17 cellular contexts compared by ENCODE assay signal in the genomic region with DNA sequence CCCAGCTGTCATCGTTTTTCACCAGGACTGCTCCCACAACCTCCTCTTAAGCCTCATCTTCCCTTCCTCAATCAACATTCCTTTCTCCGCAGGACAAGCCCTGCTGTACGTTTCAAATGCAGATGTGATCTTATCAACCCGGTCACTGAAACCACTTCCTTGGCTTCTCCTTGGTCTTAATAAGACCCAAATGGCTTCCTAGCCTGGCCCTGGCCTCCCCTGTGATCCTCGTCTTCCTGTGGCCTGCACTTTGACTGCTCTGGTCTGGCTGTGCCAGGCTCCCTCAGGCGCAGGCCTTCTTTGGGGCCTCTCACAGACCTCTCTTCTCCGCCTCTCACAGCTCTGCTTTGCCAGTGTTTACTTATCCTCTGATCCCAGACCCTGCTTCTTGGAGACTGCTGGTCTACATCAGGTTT. TPM values are rescaled to one million over a fixed set of nuclear protein-coding genes. Genes with fewer than 3 reads are reported as not detected.
A peak's percentile ranks its signal among the peaks of the same experiment; 100 is the strongest.
DNase-seq lines count a peak whose midpoint lies in the region; ATAC-seq, FAIRE-seq and TF ChIP-seq lines count a peak whose summit lies in the region.
"Had no signal": no experiment of that assay in that cellular context is flagged by ENCODE, and none has a peak within 500 bp of the region (broad histone marks: within the 10 kb centered on the region; RNA-seq: fewer than 3 reads in every experiment).

No MANE protein-coding gene starts in this region.

- H3K4me3 ChIP-seq in HepG2 (replicated peaks in 1 of 3; ENCODE audit: insufficient read depth in 1 of 3, low read depth in 2 of 3, low read length in 3 of 3) (peak overlapping the region; percentile 24 to 61 (median 48); a peak in 5 of 6 replicates), right lobe of liver (no peak overlapping the region)
- H3K4me3 ChIP-seq: A549, pancreas had no signal

- peaks cover 6% of the 10 kb centered on the region for H3K36me3 Mint-ChIP-seq in stimulated activated effector memory CD8-positive, alpha-beta T cell treated with anti-CD3 and anti-CD28 coated beads, Interleukin-12 subunit alpha, Interleukin-12 subunit beta, amount 100 ng/mL, for 72 hours
- H3K36me3 Mint-ChIP-seq: immature natural killer cell had no signal

- H3K9me3 ChIP-seq in HepG2 (ENCODE audit: low read length) (no peaks in the 10 kb centered on the region), right lobe of liver (no peaks in the 10 kb centered on the region)
- H3K9me3 ChIP-seq: A549, pancreas had no signal

- in situ Hi-C loops in HepG2 (cut with HindIII; ENCODE audit: extremely low pct_ligation_motif_present, low pct_unique_long_range_greater_than_20kb), result loop anchor here (5.0 to 10.0 kb wide), 2 partner anchors 67 to 170 kb away; no protein-coding TSS in a partner anchor

- TF ChIP-seq CTCF in HepG2 (CRISPR knock-in tag; IDR thresholded peaks at IDR 0.05) (no peak), right lobe of liver (IDR thresholded peaks at IDR 0.05) (no peak)

- no peak overlapping the region for H3K4me3 Mint-ChIP-seq in stimulated activated effector memory CD8-positive, alpha-beta T cell treated with anti-CD3 and anti-CD28 coated beads, Interleukin-12 subunit alpha, Interleukin-12 subunit beta, amount 100 ng/mL, for 72 hours
- H3K4me3 Mint-ChIP-seq: CD4-positive, alpha-beta T cell; immature natural killer cell had no signal

- no peaks in the 10 kb centered on the region for H4K20me1 ChIP-seq in HepG2 (ENCODE audit: insufficient read depth, low read length)

- BruUV-seq in HepG2 (replicated peaks; lab: Mats Ljungman, UMichigan), result no TSS peak

- TF ChIP-seq RAD21 in HepG2 (CRISPR knock-in tag; IDR thresholded peaks at IDR 0.05), result no peak

- TF ChIP-seq POLR2A in HepG2 (IDR thresholded peaks at IDR 0.05; ENCODE audit: insufficient read depth in 1 of 2, low read depth in 2 of 2, low read length in 2 of 2) (0 out of 4 replicates have a peak, but pooled peaks of 1 of the 2 experiments have one; percentile 32), right lobe of liver (IDR thresholded peaks at IDR 0.05) (no peak), erythroblast (IDR thresholded peaks at IDR 0.05; ENCODE audit: low read length) (no peak)

- peak overlapping the region; percentile 55 for H3K9ac ChIP-seq in HepG2 (ENCODE audit: insufficient read depth, low read depth, low read length)

- peak overlapping the region; percentile 17 for H3K27ac ChIP-seq in HepG2 (ENCODE audit: extremely low read length, insufficient read depth, low read length)
- H3K27ac ChIP-seq in right lobe of liver, result no peak overlapping the region
- H3K27ac ChIP-seq: A549, brain microvascular endothelial cell, pancreas had no signal

- H2AFZ ChIP-seq in HepG2 (ENCODE audit: low read length), result peak overlapping the region; percentile 75

- no peaks in the 10 kb centered on the region for H3K9me3 Mint-ChIP-seq in stimulated activated effector memory CD8-positive, alpha-beta T cell treated with anti-CD3 and anti-CD28 coated beads, Interleukin-12 subunit alpha, Interleukin-12 subunit beta, amount 100 ng/mL, for 72 hours
- H3K9me3 Mint-ChIP-seq: immature natural killer cell had no signal

- H3K4me1 ChIP-seq in HepG2 (ENCODE audit: insufficient read depth, low read length), result peaks cover 60% of the 10 kb centered on the region
- no peaks in the 10 kb centered on the region for H3K4me1 ChIP-seq in right lobe of liver
- H3K4me1 ChIP-seq: A549, pancreas had no signal

- H3K79me2 ChIP-seq in HepG2 (ENCODE audit: insufficient read depth, low read length), result no peaks in the 10 kb centered on the region

- ATAC-seq in HepG2 (peak; percentile 65), right lobe of liver (no peak)
- no peak for ATAC-seq in stimulated activated effector memory CD8-positive, alpha-beta T cell treated with anti-CD3 and anti-CD28 coated beads, Interleukin-12 subunit alpha, Interleukin-12 subunit beta, amount 100 ng/mL, for 72 hours
- ATAC-seq: A549, pancreas had no signal

- peak overlapping the region; percentile 87 for H3K4me2 ChIP-seq in HepG2 (ENCODE audit: low read depth, low read length)
- H3K4me2 ChIP-seq: A549 had no signal

- FAIRE-seq in HepG2 (lab: Jason Lieb, UNC), result peak; percentile 78
- FAIRE-seq: A549, pancreas had no signal

- POLR2A ChIA-PET in HepG2 (lab: Yijun Ruan, JAX), result interaction anchor here (1.4 to 2.0 kb wide), 3 partner anchors 9 to 170 kb away, joined by 5 to 8 read pairs (median 7); a partner anchor contains a TSS

- no peak overlapping the region for H3K27ac Mint-ChIP-seq in stimulated activated effector memory CD8-positive, alpha-beta T cell treated with anti-CD3 and anti-CD28 coated beads, Interleukin-12 subunit alpha, Interleukin-12 subunit beta, amount 100 ng/mL, for 72 hours
- H3K27ac Mint-ChIP-seq: CD4-positive, alpha-beta T cell; immature natural killer cell had no signal

- peaks cover 27% of the 10 kb centered on the region for H3K4me1 Mint-ChIP-seq in stimulated activated effector memory CD8-positive, alpha-beta T cell treated with anti-CD3 and anti-CD28 coated beads, Interleukin-12 subunit alpha, Interleukin-12 subunit beta, amount 100 ng/mL, for 72 hours

- WGBS in HepG2 (ENCODE audit: low lambda C conversion rate), result 5% methylated on average over 7 of the region's 7 CpGs
- 41% methylated on average over 5 of the region's 7 CpGs for WGBS in right lobe of liver (ENCODE audit: insufficient coverage, low coverage, low lambda C conversion rate, missing lambda C conversion rate)

- DNase-seq in HepG2 (ENCODE audit: low spot score) (peak; percentile 30), right lobe of liver (no peak), erythroblast (lab: John Stamatoyannopoulos, UW) (peak; percentile 19 to 25), myocyte (ENCODE audit: low read depth) (peak; percentile 12), NCI-H1417 (lab: John Stamatoyannopoulos, UW) (no peak), DMS79 treated with DMSO at 0.1 percent for 48 hours (lab: John Stamatoyannopoulos, UW) (no peak), NCI-H2196 (lab: John Stamatoyannopoulos, UW; ENCODE audit: unreplicated experiment) (no peak)
- no peak for DNase-seq in stimulated activated effector memory CD8-positive, alpha-beta T cell treated with anti-CD3 and anti-CD28 coated beads, Interleukin-12 subunit alpha, Interleukin-12 subunit beta, amount 100 ng/mL, for 72 hours (ENCODE audit: low spot score in 2 of 2)
- DNase-seq: activated gamma-delta T cell; brain microvascular endothelial cell; CD4-positive, alpha-beta T cell; HCEC 1CT; immature natural killer cell; NCI-H510A; pancreas; stimulated activated CD4-positive, alpha-beta T cell treated with anti-CD3 and anti-CD28 coated beads, Interleukin-12 subunit alpha, Interleukin-12 subunit beta, amount 100 ng/mL, for 4 hours had no signal

- no peaks in the 10 kb centered on the region for H3K36me3 ChIP-seq in HepG2 (replicated peaks in 1 of 2; ENCODE audit: control insufficient read depth in 1 of 2, insufficient read depth in 2 of 2, low read length in 2 of 2)
- H3K36me3 ChIP-seq in right lobe of liver, result no peaks in the 10 kb centered on the region
- H3K36me3 ChIP-seq: brain microvascular endothelial cell, pancreas had no signal

- intact Hi-C loops in HepG2 (cut with micrococcal nuclease; ENCODE audit: unreplicated experiment), result loop anchor here (2.0 kb wide), 2 partner anchors 116 to 170 kb away; a partner anchor contains a TSS
- intact Hi-C loops in right lobe of liver (cut with DNase I), result no loop called here

- no peaks in the 10 kb centered on the region for H3K27me3 ChIP-seq in HepG2 (ENCODE audit: control insufficient read depth in 1 of 2, insufficient read depth in 2 of 2, low read length in 2 of 2)
- H3K27me3 ChIP-seq in right lobe of liver, result no peaks in the 10 kb centered on the region
- H3K27me3 ChIP-seq: brain microvascular endothelial cell, pancreas had no signal

- CTCF ChIA-PET in HepG2 (lab: Yijun Ruan, JAX; ENCODE audit: low intra/inter-chr PET ratio, low total read pairs), result no interaction called here

- TF ChIP-seq EP300 in HepG2 (IDR thresholded peaks at IDR 0.05; ENCODE audit: low read depth in 2 of 2, low read length in 2 of 2), result no peak
- TF ChIP-seq EP300 in HepG2 (CRISPR knock-in tag; IDR thresholded peaks at IDR 0.05; ENCODE audit: borderline replicate concordance), result no peak

RNA-seq across cellular contexts. Expression of a gene that starts 4.7 kb away (rescaled TPM):
- total RNA-seq in HepG2 (2016; rRNA removed; fragmentation: Illumina TruSeq; extraction: Trizol) (25.5 and 28.6 TPM in 2 replicates), right lobe of liver (1 to 10 TPM; 4.4 to 9.9 (median 7.7) TPM), myocyte (9.8 and 10.0 TPM in 2 replicates)
- total RNA-seq in HepG2 (2016; cell fraction: cytosol; rRNA removed; fragmentation: Illumina TruSeq; extraction: Trizol; ENCODE audit: low read depth), result 2.3 TPM in 2 replicates
- 23.8 and 24.2 TPM in 2 replicates for total RNA-seq in HepG2 (2016; cell fraction: insoluble cytoplasmic fraction; rRNA removed; fragmentation: Illumina TruSeq; extraction: Trizol)
- 11.9 and 13.0 TPM in 2 replicates for total RNA-seq in HepG2 (2016; cell fraction: membrane; rRNA removed; fragmentation: Illumina TruSeq; extraction: Trizol)
- total RNA-seq in HepG2 (2016; cell fraction: nucleus; rRNA removed; fragmentation: Illumina TruSeq; extraction: Trizol), result 17.1 and 18.2 TPM in 2 replicates
- polyA plus RNA-seq in HepG2 (2011; rRNA removed), result 9.9 and 10.8 TPM in 2 replicates
- 8.0 and 8.3 TPM in 2 replicates for polyA plus RNA-seq in HepG2 (2011; cell fraction: cytosol; rRNA removed)
- polyA plus RNA-seq in HepG2 (2011; cell fraction: nucleus; rRNA removed), result 12.3 and 13.9 TPM in 2 replicates
- polyA plus RNA-seq in HepG2 (2012), result 15.1 and 15.4 TPM in 2 replicates
- 0.66 and 0.67 TPM in 2 replicates for polyA plus RNA-seq in HepG2 (2016; cell fraction: cytosol; fragmentation: Illumina TruSeq; extraction: Trizol; ENCODE audit: low read depth)
- 17.6 and 18.3 TPM in 2 replicates for polyA plus RNA-seq in HepG2 (2016; cell fraction: insoluble cytoplasmic fraction; fragmentation: Illumina TruSeq; extraction: Trizol; ENCODE audit: low read depth)
- 4.1 and 4.5 TPM in 2 replicates for polyA plus RNA-seq in HepG2 (2016; cell fraction: membrane; fragmentation: Illumina TruSeq; extraction: Trizol; ENCODE audit: low read depth)
- 21.2 and 21.4 TPM in 2 replicates for polyA plus RNA-seq in HepG2 (2016; cell fraction: nucleus; fragmentation: Illumina TruSeq; extraction: Trizol; ENCODE audit: insufficient read depth, low read depth)
- polyA minus RNA-seq in HepG2 (2011; rRNA and poly(A)+ RNA removed; ENCODE audit: low replicate concordance), result 36.7 and 42.7 TPM in 2 replicates
- 14.4 and 15.4 TPM in 2 replicates for polyA minus RNA-seq in HepG2 (2011; cell fraction: cytosol; rRNA and poly(A)+ RNA removed)
- 32.1 and 32.2 TPM in 2 replicates for polyA minus RNA-seq in HepG2 (2011; cell fraction: nucleus; rRNA and poly(A)+ RNA removed)
- 5.6 TPM for polyA plus RNA-seq in myocyte (2012)

Comparison
In these comparisons a context has a peak if more than half of its experiments do, and no peak if none do; other contexts are left out.
1. DNase-seq: peak in HepG2 (single experiment), erythroblast (2 of 2) and myocyte (single experiment); none in right lobe of liver (0 of 3), NCI-H1417 (0 of 3), stimulated activated effector memory CD8-positive, alpha-beta T cell treated with anti-CD3 and anti-CD28 coated beads, Interleukin-12 subunit alpha, Interleukin-12 subunit beta, amount 100 ng/mL, for 72 hours (0 of 2), DMS79 treated with DMSO at 0.1 percent for 48 hours (single experiment) and NCI-H2196 (single experiment).
2. H3K4me3 ChIP-seq: peak in HepG2 (3 of 3); none in right lobe of liver (0 of 3).